In the genomic region with DNA sequence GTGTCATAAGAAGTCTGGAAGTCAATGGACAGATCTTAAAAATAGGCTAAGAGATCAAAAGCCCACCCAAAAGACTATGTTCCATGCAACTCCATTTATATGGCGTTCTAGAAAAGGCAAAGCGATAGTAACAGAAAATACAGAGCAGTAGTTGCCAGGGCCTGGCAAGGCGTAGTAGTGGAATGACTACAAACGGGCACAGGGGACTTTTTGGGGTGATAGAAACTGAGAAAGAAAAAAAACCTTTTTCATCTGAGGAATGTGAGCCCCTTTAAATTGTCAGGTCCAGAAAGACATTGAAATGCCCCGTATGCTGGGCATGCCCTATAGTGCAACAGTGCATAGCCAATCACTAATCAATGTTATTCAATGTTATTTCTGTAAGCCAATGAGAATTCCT, we compare ENCODE assay signal across 19 cellular contexts. TPM values are rescaled to one million over a fixed set of nuclear protein-coding genes. Genes with fewer than 3 reads are reported as not detected.
DNase-seq lines count a peak whose midpoint lies in the region; ATAC-seq and TF ChIP-seq lines count a peak whose summit lies in the region.
"Had no signal": no experiment of that assay in that cellular context is flagged by ENCODE, and none has a peak within 500 bp of the region (broad histone marks: within the 10 kb centered on the region; RNA-seq: fewer than 3 reads in every experiment).

No MANE protein-coding gene starts in this region.

- H4K20me1 ChIP-seq in osteoblast (ENCODE audit: insufficient read depth, low read length) = no peaks in the 10 kb centered on the region
- H4K20me1 ChIP-seq: BLaER1 treated with 17β-estradiol and CSF1 and Interleukin-3, amounts not matched to agents 10 nM and 100 nM had no signal

- H3K4me3 ChIP-seq in osteoblast (ENCODE audit: insufficient read depth, low read length) = no peak overlapping the region
- no peak overlapping the region for H3K4me3 ChIP-seq in prostate gland
- H3K4me3 ChIP-seq: BLaER1 treated with 17β-estradiol and CSF1 and Interleukin-3, amounts not matched to agents 10 nM and 100 nM; colonic mucosa; GM23338; heart right ventricle; spleen had no signal

- no peaks in the 10 kb centered on the region for H3K79me2 ChIP-seq in osteoblast (ENCODE audit: insufficient read depth, low read length)

- H3K36me3 ChIP-seq in osteoblast (ENCODE audit: insufficient read depth, low read length) = no peaks in the 10 kb centered on the region
- H3K36me3 ChIP-seq in prostate gland = no peaks in the 10 kb centered on the region
- H3K36me3 ChIP-seq: BLaER1 treated with 17β-estradiol and CSF1 and Interleukin-3, amounts not matched to agents 10 nM and 100 nM; colonic mucosa; heart right ventricle; spleen had no signal

- H2AFZ ChIP-seq in osteoblast (ENCODE audit: low read length) = no peak overlapping the region
- H2AFZ ChIP-seq: GM23338 had no signal

- TF ChIP-seq CTCF in osteoblast (IDR thresholded peaks at IDR 0.05; ENCODE audit: extremely low read depth, low read depth, low read length) = no peak
- no peak for TF ChIP-seq CTCF in prostate gland (IDR thresholded peaks at IDR 0.05)

- no peaks in the 10 kb centered on the region for H3K9me3 ChIP-seq in osteoblast (ENCODE audit: low read depth, low read length)
- H3K9me3 ChIP-seq in prostate gland = no peaks in the 10 kb centered on the region
- H3K9me3 ChIP-seq: BLaER1 treated with 17β-estradiol and CSF1 and Interleukin-3, amounts not matched to agents 10 nM and 100 nM; colonic mucosa; heart right ventricle; spleen had no signal

- 93% methylated on average over 5 of the region's 5 CpGs for WGBS in prostate gland

- no peaks in the 10 kb centered on the region for H3K27me3 ChIP-seq in osteoblast (ENCODE audit: insufficient read depth, low read length)
- no peaks in the 10 kb centered on the region for H3K27me3 ChIP-seq in prostate gland (replicated peaks; ENCODE audit: insufficient read depth)
- H3K27me3 ChIP-seq: BLaER1 treated with 17β-estradiol and CSF1 and Interleukin-3, amounts not matched to agents 10 nM and 100 nM; colonic mucosa; heart right ventricle; spleen had no signal

- H3K4me1 ChIP-seq in osteoblast (ENCODE audit: insufficient read depth, low read length) (peaks cover 56% of the 10 kb centered on the region), prostate gland (replicated peaks) (no peaks in the 10 kb centered on the region)
- H3K4me1 ChIP-seq: colonic mucosa had no signal

- H3K27ac ChIP-seq in osteoblast (ENCODE audit: low read depth, low read length) (peak overlapping the region; percentile 73), prostate gland (no peak overlapping the region)
- H3K27ac ChIP-seq: BLaER1 treated with 17β-estradiol and CSF1 and Interleukin-3, amounts not matched to agents 10 nM and 100 nM; colonic mucosa; spleen had no signal

- DNase-seq in osteoblast (ENCODE audit: insufficient read length, low spot score, missing footprints) = no peak
- DNase-seq in NCI-H1436 (lab: John Stamatoyannopoulos, UW) = no peak
- DNase-seq in NCI-H774 (lab: John Stamatoyannopoulos, UW) = no peak
- no peak for DNase-seq in prostate gland (ENCODE audit: low spot score)
- DNase-seq: activated CD4-positive, alpha-beta T cell treated with anti-CD3 and anti-CD28 coated beads for 48 hours; anterior cingulate cortex; colonic mucosa; DMS153; heart right ventricle; kidney; NCI-H2029; NCI-H748 treated with DMSO at 0.1 percent for 48 hours; spleen; T-helper 17 cell had no signal

- intact Hi-C loops in prostate gland (cut with DNase I) = loop anchor here (2.0 kb wide), 1 partner anchor 49 kb away; no protein-coding TSS in a partner anchor

- H3K4me2 ChIP-seq in osteoblast (ENCODE audit: insufficient read depth, low read length) = no peak overlapping the region
- H3K4me2 ChIP-seq: GM23338 had no signal

- no peak for TF ChIP-seq POLR2A in prostate gland (IDR thresholded peaks at IDR 0.05)

- ATAC-seq in GM18520 (IDR thresholded peaks at IDR 0.05; ENCODE audit: unreplicated experiment) (peak; percentile 59), GM21381 (IDR thresholded peaks at IDR 0.05; ENCODE audit: unreplicated experiment) (peak; percentile 57), HG03520 (IDR thresholded peaks at IDR 0.05; ENCODE audit: unreplicated experiment) (peak; percentile 36)
- ATAC-seq: T-helper 17 cell had no signal

RNA-seq across cellular contexts. Expression of a gene that starts 47.2 kb away (rescaled TPM):
- total RNA-seq in osteoblast = 7.1 and 8.0 TPM in 2 replicates
- 10 to 100 TPM; 14.2 to 36.4 TPM for total RNA-seq in prostate gland

RNA-seq across cellular contexts. Expression of a gene that starts 50.4 kb away (rescaled TPM):
- total RNA-seq in osteoblast = 144 and 161 TPM in 2 replicates
- total RNA-seq in prostate gland = 10 to 100 TPM; 40.5 to 59.5 TPM
